8 cellular contexts compared by ENCODE assay signal in genomic region chr9:121201738-121202533, GRCh38. TPM values are rescaled to one million over a fixed set of nuclear protein-coding genes. Genes with fewer than 3 reads are reported as not detected.
DNase-seq lines count a peak whose midpoint lies in the region; ATAC-seq, FAIRE-seq and TF ChIP-seq lines count a peak whose summit lies in the region.

Gene RAB14 (minus strand): TSS chr9:121201869. CDS start chr9:121193412, 8,457 bp downstream.

- H3K36me3 ChIP-seq in Karpas-422 (ENCODE audit: insufficient read depth, low read length): peaks cover 8% of the 10 kb centered on the region
- no peaks in the 10 kb centered on the region for H3K36me3 ChIP-seq in esophagus muscularis mucosa

- peak within 1 kb of the TSS; percentile 95 to 96 for H3K4me3 Mint-ChIP-seq in activated T-cell treated with anti-CD3 and anti-CD28 coated beads, Interleukin-2, amount 50 U/mL, for 72 hours

- TF ChIP-seq POLR2A in esophagus muscularis mucosa (IDR thresholded peaks at IDR 0.05; ENCODE audit: low read depth): no peak

- H3K27ac ChIP-seq in Karpas-422 (ENCODE audit: low read length) (peak within 1 kb of the TSS; percentile 79), esophagus muscularis mucosa (replicated peaks in 1 of 4) (peak within 1 kb of the TSS; percentile 92 to 96 (median 94))

- peak within 1 kb of the TSS; percentile 3; the same call in 1 of the 2 replicates for H2AFZ ChIP-seq in Karpas-422 (ENCODE audit: low read length)

- no peaks in the 10 kb centered on the region for H3K9me3 ChIP-seq in Karpas-422 (ENCODE audit: low read length)
- no peaks in the 10 kb centered on the region for H3K9me3 ChIP-seq in esophagus muscularis mucosa

- no peaks in the 10 kb centered on the region for H3K9me2 ChIP-seq in Karpas-422 (replicated peaks; ENCODE audit: insufficient read depth, low read length)

- H4K20me1 ChIP-seq in Karpas-422 (ENCODE audit: insufficient read depth, low read depth, low read length): peaks cover 38% of the 10 kb centered on the region; the same call in 1 of the 2 replicates

- ATAC-seq in GM21825 (IDR thresholded peaks at IDR 0.05; ENCODE audit: unreplicated experiment): peak; percentile 78
- ATAC-seq in activated T-cell treated with anti-CD3 and anti-CD28 coated beads, Interleukin-2, amount 50 U/mL, for 72 hours (replicated peaks in 1 of 2): peak; percentile 91

- H3K27ac Mint-ChIP-seq in activated T-cell treated with anti-CD3 and anti-CD28 coated beads, Interleukin-2, amount 50 U/mL, for 72 hours: peak within 1 kb of the TSS; percentile 84

- H3K27me3 ChIP-seq in Karpas-422 (ENCODE audit: low read length) (no peaks in the 10 kb centered on the region), esophagus muscularis mucosa (no peaks in the 10 kb centered on the region)

- H3K4me1 ChIP-seq in Karpas-422 (ENCODE audit: low read length) (peaks cover 68% of the 10 kb centered on the region), esophagus muscularis mucosa (peaks cover 36 to 47% (median 44%) of the 10 kb centered on the region in 4 donors)

- FAIRE-seq in RCC 7860 (lab: Jason Lieb, UNC): peak; percentile 87

- peak within 1 kb of the TSS; percentile 96 for H3K9ac ChIP-seq in Karpas-422 (ENCODE audit: low read length)

- H3K4me3 ChIP-seq in Karpas-422 (ENCODE audit: low read length) (peak within 1 kb of the TSS; percentile 91), esophagus muscularis mucosa (peak within 1 kb of the TSS; percentile 92 to 97 (median 96))

- TF ChIP-seq CTCF in esophagus muscularis mucosa (IDR thresholded peaks at IDR 0.05): peak; percentile 37 to 64 (median 58)

- H3K27me3 Mint-ChIP-seq in activated T-cell treated with anti-CD3 and anti-CD28 coated beads, Interleukin-2, amount 50 U/mL, for 72 hours (ENCODE audit: low read depth): no peaks in the 10 kb centered on the region

- H3K36me3 Mint-ChIP-seq in activated T-cell treated with anti-CD3 and anti-CD28 coated beads, Interleukin-2, amount 50 U/mL, for 72 hours (ENCODE audit: insufficient read depth in 2 of 2): peaks cover 0 to 2% of the 10 kb centered on the region in 2 donors

- no peaks in the 10 kb centered on the region for H3K9me3 Mint-ChIP-seq in activated T-cell treated with anti-CD3 and anti-CD28 coated beads, Interleukin-2, amount 50 U/mL, for 72 hours

- WGBS in esophagus muscularis mucosa: 9% methylated on average over 25 of the region's 55 CpGs

- DNase-seq in Daoy (ENCODE audit: low read depth): peak; percentile 100
- DNase-seq in Karpas-422: peak; percentile 99
- DNase-seq in RCC 7860 (ENCODE audit: low spot score): peak; percentile 98
- DNase-seq in activated T-cell treated with anti-CD3 and anti-CD28 coated beads, Interleukin-2, amount 50 U/mL, for 72 hours: peak; percentile 100
- DNase-seq in esophagus muscularis mucosa (ENCODE audit: extremely low spot score): peak; percentile 100
- DNase-seq in myocyte (ENCODE audit: low read depth): peak; percentile 99
- DNase-seq in stimulated activated CD8-positive, alpha-beta memory T cell treated with anti-CD3 and anti-CD28 coated beads, Interleukin-7, amount 100 ng/mL, for 48 hours (ENCODE audit: extremely low read depth in 1 of 2, low read depth in 1 of 2): peak; percentile 99 to 100

- H3K79me2 ChIP-seq in Karpas-422 (ENCODE audit: low read length): peaks cover 53% of the 10 kb centered on the region

- peak within 1 kb of the TSS; percentile 93 for H3K4me2 ChIP-seq in Karpas-422 (ENCODE audit: low read depth, low read length, poor library complexity, severe bottlenecking)

- intact Hi-C loops in esophagus muscularis mucosa (cut with DNase I): no loop called here

- peaks cover 51% of the 10 kb centered on the region for H3K4me1 Mint-ChIP-seq in activated T-cell treated with anti-CD3 and anti-CD28 coated beads, Interleukin-2, amount 50 U/mL, for 72 hours (ENCODE audit: low read depth)

- no peak for TF ChIP-seq EP300 in esophagus muscularis mucosa (IDR thresholded peaks at IDR 0.05)

RNA-seq across cellular contexts. Expression of gene RAB14, which starts in this region (rescaled TPM):
- total RNA-seq in Daoy (2014; rRNA removed; shearing (Covaris generic)): 25.4 and 27.6 TPM in 2 replicates
- 17.4 and 49.5 TPM in 2 replicates for total RNA-seq in Karpas-422 (2014; rRNA removed; shearing (Covaris generic); ENCODE audit: low replicate concordance)
- 10 to 100 TPM; 56.2 to 63.7 TPM for total RNA-seq in activated T-cell treated with anti-CD3 and anti-CD28 coated beads, Interleukin-2, amount 50 U/mL, for 72 hours
- total RNA-seq in esophagus muscularis mucosa: 10 to 100 TPM; 28.5 to 30.7 (median 29.5) TPM
- 23.4 and 32.4 TPM in 2 replicates for total RNA-seq in myocyte
- 35.8 TPM for polyA plus RNA-seq in myocyte (2012)

Comparison
In these comparisons a context has a peak if more than half of its experiments do, and no peak if none do; other contexts are left out.
1. Peak in every context shown above with its lines: DNase-seq, ATAC-seq, H3K4me3 ChIP-seq and H3K27ac ChIP-seq.